In genomic region chr1:95308276-95308675, GRCh38 we compare ENCODE assay signal across 23 cellular contexts.
"Had no signal": no experiment of that assay in that cellular context is flagged by ENCODE, and none has a peak within 500 bp of the region (broad histone marks: within the 10 kb centered on the region; RNA-seq: fewer than 3 reads in every experiment).

No MANE protein-coding gene starts in this region.

- H3K4me1 ChIP-seq: breast epithelium, left ventricle myocardium inferior, testis, vagina had no signal

- H3K79me2 ChIP-seq: hepatocyte had no signal

- H3K9me3 Mint-ChIP-seq: activated T-cell treated with anti-CD3 and anti-CD28 coated beads, Interleukin-2, amount 50 U/mL, for 24 hours; activated T-helper 2 cell treated with anti-CD3 and anti-CD28 coated beads, Interferon-gamma antibody, Interleukin-2, Interleukin-4, amounts not matched to agents 10 μg/mL and 5 μg/mL and 100 μg/mL, durations not matched to agents 14 hours and 24 hours and 36 hours; central memory CD8-positive, alpha-beta T cell; mesothelial cell of epicardium; type B pancreatic cell had no signal

- H3K9me3 ChIP-seq: breast epithelium, left ventricle myocardium inferior, testis, vagina had no signal

- H3K27ac Mint-ChIP-seq: activated naive CD8-positive, alpha-beta T cell; activated T-cell treated with anti-CD3 and anti-CD28 coated beads, Interleukin-2, amount 50 U/mL, for 24 hours; activated T-helper 2 cell treated with anti-CD3 and anti-CD28 coated beads, Interferon-gamma antibody, Interleukin-2, Interleukin-4, amounts not matched to agents 10 μg/mL and 5 μg/mL and 100 μg/mL, durations not matched to agents 14 hours and 24 hours and 36 hours; mesothelial cell of epicardium; naive thymus-derived CD8-positive, alpha-beta T cell; progenitor cell of endocrine pancreas; type B pancreatic cell had no signal

- H2AFZ ChIP-seq: hepatocyte had no signal

- H3K4me1 Mint-ChIP-seq: central memory CD8-positive, alpha-beta T cell; naive thymus-derived CD8-positive, alpha-beta T cell had no signal

- H3K4me3 ChIP-seq: breast epithelium, hepatocyte, left ventricle myocardium inferior, testis, vagina had no signal

- H3K27ac ChIP-seq: breast epithelium, hepatocyte, left ventricle myocardium inferior, testis, vagina, VCaP had no signal

- ATAC-seq: naive thymus-derived CD8-positive, alpha-beta T cell had no signal

- H3K4me3 Mint-ChIP-seq: activated naive CD8-positive, alpha-beta T cell; activated T-cell treated with anti-CD3 and anti-CD28 coated beads, Interleukin-2, amount 50 U/mL, for 24 hours; central memory CD8-positive, alpha-beta T cell; mesothelial cell of epicardium; naive thymus-derived CD8-positive, alpha-beta T cell; type B pancreatic cell had no signal

- DNase-seq: activated CD4-positive, alpha-beta T cell treated with anti-CD3 and anti-CD28 coated beads for 1 hour; activated CD4-positive, alpha-beta T cell treated with anti-CD3 and anti-CD28 coated beads, Interleukin-2, amount 50 U/mL, for 1 hour; activated CD8-positive, alpha-beta memory T cell treated with anti-CD3 and anti-CD28 coated beads for 24 hours; activated CD8-positive, alpha-beta memory T cell treated with anti-CD3 and anti-CD28 coated beads, Interleukin-2, amount 50 U/mL, for 4 hours; activated naive CD4-positive, alpha-beta T cell; activated T-cell treated with anti-CD3 and anti-CD28 coated beads, Interleukin-2, amount 50 U/mL, for 24 hours; effector memory CD4-positive, alpha-beta T cell; left ventricle myocardium inferior; naive thymus-derived CD8-positive, alpha-beta T cell; stimulated activated CD4-positive, alpha-beta T cell treated with anti-CD3 and anti-CD28 coated beads, Interleukin-2, amount 100 ng/mL, for 48 hours; stimulated activated CD8-positive, alpha-beta memory T cell treated with anti-CD3 and anti-CD28 coated beads, Interleukin-4, amount 100 ng/mL, for 48 hours; stimulated activated naive CD4-positive, alpha-beta T cell had no signal

- H3K36me3 ChIP-seq: breast epithelium, left ventricle myocardium inferior, vagina had no signal

- H3K27me3 Mint-ChIP-seq: progenitor cell of endocrine pancreas had no signal

- H3K36me3 Mint-ChIP-seq: activated naive CD8-positive, alpha-beta T cell; mesothelial cell of epicardium; naive thymus-derived CD8-positive, alpha-beta T cell; type B pancreatic cell had no signal

- H3K27me3 ChIP-seq: breast epithelium, hepatocyte, testis, vagina had no signal

- H3K4me2 ChIP-seq: hepatocyte had no signal
